Comparison of ENCODE assay signal across 8 cellular contexts in genomic region chr12:32273712-32274111, GRCh38.
DNase-seq lines count a peak whose midpoint lies in the region; ATAC-seq and FAIRE-seq lines count a peak whose summit lies in the region.

No MANE protein-coding gene starts in this region.

- no peak for FAIRE-seq in small intestine (lab: Jason Lieb, UNC)

- peaks cover 4% of the 10 kb centered on the region for H3K9me3 Mint-ChIP-seq in activated T-helper 17 cell treated with anti-CD3 and anti-CD28 coated beads, Interleukin-2, amount 50 U/mL, for 72 hours

- H3K9me3 ChIP-seq in small intestine (ENCODE audit: control insufficient read depth, low read depth) = no peaks in the 10 kb centered on the region

- no peak overlapping the region for H3K27ac Mint-ChIP-seq in activated T-helper 17 cell treated with anti-CD3 and anti-CD28 coated beads, Interleukin-2, amount 50 U/mL, for 72 hours

- no peaks in the 10 kb centered on the region for H3K36me3 Mint-ChIP-seq in activated T-helper 17 cell treated with anti-CD3 and anti-CD28 coated beads, Interleukin-2, amount 50 U/mL, for 72 hours (ENCODE audit: low read depth)

- H3K4me1 Mint-ChIP-seq in activated T-helper 17 cell treated with anti-CD3 and anti-CD28 coated beads, Interleukin-2, amount 50 U/mL, for 72 hours = no peaks in the 10 kb centered on the region

- peak; percentile 18 for DNase-seq in CMK (ENCODE audit: low read depth)
- peak; percentile 16 for DNase-seq in activated T-cell treated with anti-CD3 and anti-CD28 coated beads for 24 hours (ENCODE audit: low read depth)
- peak; percentile 4 for DNase-seq in small intestine
- no peak for DNase-seq in medulla oblongata (ENCODE audit: extremely low spot score)
- no peak for DNase-seq in NCI-H510A (lab: John Stamatoyannopoulos, UW)

- peak overlapping the region in 1 of 2 donors; percentile 68 for H3K27ac ChIP-seq in small intestine (ENCODE audit: low read depth in 1 of 2, low read length in 1 of 2)

- H3K4me3 Mint-ChIP-seq in activated T-helper 17 cell treated with anti-CD3 and anti-CD28 coated beads, Interleukin-2, amount 50 U/mL, for 72 hours = no peak overlapping the region

- H3K36me3 ChIP-seq in small intestine (ENCODE audit: control insufficient read depth in 2 of 2, insufficient read depth in 2 of 2, low read length in 2 of 2) = no peaks in the 10 kb centered on the region

- H3K27me3 ChIP-seq in small intestine (ENCODE audit: control insufficient read depth in 2 of 2, insufficient read depth in 2 of 2, low read length in 2 of 2) = no peaks in the 10 kb centered on the region

- H3K4me3 ChIP-seq in small intestine (ENCODE audit: low read depth in 1 of 2, low read length in 2 of 2) = no peak overlapping the region

- no peaks in the 10 kb centered on the region for H3K27me3 Mint-ChIP-seq in activated T-helper 17 cell treated with anti-CD3 and anti-CD28 coated beads, Interleukin-2, amount 50 U/mL, for 72 hours

- peak; percentile 79 for ATAC-seq in GM19452 (IDR thresholded peaks at IDR 0.05; ENCODE audit: unreplicated experiment)
- ATAC-seq in HG03457 (IDR thresholded peaks at IDR 0.05; ENCODE audit: unreplicated experiment) = peak; percentile 75
- no peak for ATAC-seq in activated T-helper 17 cell treated with anti-CD3 and anti-CD28 coated beads, Interleukin-2, amount 50 U/mL, for 72 hours (replicated peaks)

- 69 to 88% (median 81%) methylated on average over 7 of the region's 7 CpGs for WGBS in small intestine, 3 donors

- H3K4me1 ChIP-seq in small intestine (ENCODE audit: control insufficient read depth in 2 of 2, insufficient read depth in 1 of 2, low read depth in 1 of 2, low read length in 1 of 2) = peaks cover 0 to 3% of the 10 kb centered on the region in 2 donors

Comparison
In these comparisons a context has a peak if more than half of its experiments do, and no peak if none do; other contexts are left out.
1. DNase-seq: peak in CMK (single experiment), activated T-cell treated with anti-CD3 and anti-CD28 coated beads for 24 hours (single experiment) and small intestine (single experiment); none in medulla oblongata (single experiment) and NCI-H510A (single experiment).